ENCODE assay signal across 8 cellular contexts in genomic region chr1:26853156-26853555, GRCh38. TPM values are rescaled to one million over a fixed set of nuclear protein-coding genes. Genes with fewer than 3 reads are reported as not detected.
DNase-seq lines count a peak whose midpoint lies in the region; ATAC-seq, FAIRE-seq and TF ChIP-seq lines count a peak whose summit lies in the region.

No MANE protein-coding gene starts in this region.

- TF ChIP-seq CTCF in RWPE1 (conservative IDR thresholded peaks at IDR 0.05; ENCODE audit: low read depth) = peak; percentile 88
- TF ChIP-seq CTCF in foreskin keratinocyte (conservative IDR thresholded peaks at IDR 0.05) = peak; percentile 99
- TF ChIP-seq CTCF in pancreas (IDR thresholded peaks at IDR 0.05) = peak; percentile 47 to 75 (median 68)
- TF ChIP-seq CTCF in transverse colon (IDR thresholded peaks at IDR 0.05) = peak; percentile 78 to 92 (median 83)

- H3K9me3 Mint-ChIP-seq in activated T-helper 2 cell treated with anti-CD3 and anti-CD28 coated beads, Interferon-gamma antibody, Interleukin-2, Interleukin-4, amounts not matched to agents 10 μg/mL and 5 μg/mL and 100 μg/mL, durations not matched to agents 14 hours and 24 hours and 36 hours = no peaks in the 10 kb centered on the region

- intact Hi-C loops in activated T-helper 2 cell treated with anti-CD3 and anti-CD28 coated beads, Interferon-gamma antibody, Interleukin-2, Interleukin-4, amounts not matched to agents 10 μg/mL and 5 μg/mL and 100 μg/mL, durations not matched to agents 14 hours and 24 hours and 36 hours (cut with micrococcal nuclease) = loop anchor here (1.0 kb wide), 1 partner anchor 25 kb away; no protein-coding TSS in a partner anchor
- intact Hi-C loops in pancreas (cut with DNase I) (no loop called here), transverse colon (cut with DNase I; ENCODE audit: low total_unique reads) (no loop called here)

- H3K4me3 ChIP-seq in Jurkat, Clone E6-1 (ENCODE audit: low read length) = no peak overlapping the region
- H3K4me3 ChIP-seq in pancreas (no peak overlapping the region), transverse colon (no peak overlapping the region)

- H3K4me3 Mint-ChIP-seq in activated T-helper 2 cell treated with anti-CD3 and anti-CD28 coated beads, Interferon-gamma antibody, Interleukin-2, Interleukin-4, amounts not matched to agents 10 μg/mL and 5 μg/mL and 100 μg/mL, durations not matched to agents 14 hours and 24 hours and 36 hours (ENCODE audit: low read depth) = no peak overlapping the region

- CTCF ChIA-PET in RWPE1 (lab: Yijun Ruan, JAX) = interaction anchor here (0.6 to 0.9 kb wide), 4 partner anchors 15 to 1496 kb away, joined by 3 to 5 read pairs (median 3); no protein-coding TSS in a partner anchor

- POLR2A ChIA-PET in RWPE1 (lab: Yijun Ruan, JAX; ENCODE audit: low non-redundant PET) = interaction anchor here (0.6 to 0.9 kb wide), 2 partner anchors 12 to 17 kb away, joined by 3 read pairs; no protein-coding TSS in a partner anchor

- FAIRE-seq in pancreas (lab: Jason Lieb, UNC) = no peak

- ATAC-seq in foreskin keratinocyte = peak; percentile 40
- peak; percentile 81 to 91 (median 88) for ATAC-seq in pancreas
- no peak for ATAC-seq in HG02798 (IDR thresholded peaks at IDR 0.05; ENCODE audit: poor library complexity, unreplicated experiment)

- H3K4me1 Mint-ChIP-seq in activated T-helper 2 cell treated with anti-CD3 and anti-CD28 coated beads, Interferon-gamma antibody, Interleukin-2, Interleukin-4, amounts not matched to agents 10 μg/mL and 5 μg/mL and 100 μg/mL, durations not matched to agents 14 hours and 24 hours and 36 hours (ENCODE audit: low read depth) = no peaks in the 10 kb centered on the region

- H3K9me3 ChIP-seq in pancreas (no peaks in the 10 kb centered on the region), transverse colon (no peaks in the 10 kb centered on the region)

- peak; percentile 92 for DNase-seq in DMS153 treated with DMSO at 0.1 percent for 48 hours (lab: John Stamatoyannopoulos, UW; ENCODE audit: unreplicated experiment)
- peak; percentile 46 for DNase-seq in Jurkat, Clone E6-1 (ENCODE audit: low read depth, low spot score)
- DNase-seq in RWPE1 (ENCODE audit: low spot score) = peak; percentile 88
- peak; percentile 53 for DNase-seq in activated T-helper 2 cell treated with anti-CD3 and anti-CD28 coated beads, Interferon-gamma antibody, Interleukin-2, Interleukin-4, amounts not matched to agents 10 μg/mL and 5 μg/mL and 100 μg/mL, durations not matched to agents 14 hours and 24 hours and 36 hours (ENCODE audit: low spot score)
- peak; percentile 92 to 97 for DNase-seq in foreskin keratinocyte
- DNase-seq in pancreas = peak; percentile 73 to 93 (median 88)
- DNase-seq in transverse colon = peak; percentile 95

- 13 to 21% methylated on average over 3 of the region's 3 CpGs for WGBS in pancreas, 2 donors
- 8% methylated on average over 3 of the region's 3 CpGs; no CpG with 5 or more reads in 1 of the 2 donors for WGBS in transverse colon (ENCODE audit: low coverage in 1 of 2), 2 donors

- no peak overlapping the region for H3K27ac Mint-ChIP-seq in activated T-helper 2 cell treated with anti-CD3 and anti-CD28 coated beads, Interferon-gamma antibody, Interleukin-2, Interleukin-4, amounts not matched to agents 10 μg/mL and 5 μg/mL and 100 μg/mL, durations not matched to agents 14 hours and 24 hours and 36 hours

- H3K27me3 Mint-ChIP-seq in activated T-helper 2 cell treated with anti-CD3 and anti-CD28 coated beads, Interferon-gamma antibody, Interleukin-2, Interleukin-4, amounts not matched to agents 10 μg/mL and 5 μg/mL and 100 μg/mL, durations not matched to agents 14 hours and 24 hours and 36 hours (ENCODE audit: low read depth) = no peaks in the 10 kb centered on the region

- in situ Hi-C loops in transverse colon (cut with MboI; ENCODE audit: low pct_ligation_motif_present in 1 of 4, low pct_unique_long_range_greater_than_20kb in 1 of 4, low sequenced_read_pairs in 3 of 4) = no loop called here

- H3K4me1 ChIP-seq in foreskin keratinocyte (peaks cover 60% of the 10 kb centered on the region), pancreas (no peaks in the 10 kb centered on the region), transverse colon (peaks cover 30 to 53% (median 38%) of the 10 kb centered on the region in 4 donors)

- H3K27me3 ChIP-seq in foreskin keratinocyte = no peaks in the 10 kb centered on the region
- no peaks in the 10 kb centered on the region for H3K27me3 ChIP-seq in pancreas
- H3K27me3 ChIP-seq in transverse colon = no peaks in the 10 kb centered on the region

- no peak for TF ChIP-seq POLR2A in transverse colon (IDR thresholded peaks at IDR 0.05)

- no peak for TF ChIP-seq EP300 in transverse colon (IDR thresholded peaks at IDR 0.05; ENCODE audit: low read depth)

- H3K27ac ChIP-seq in RWPE1 = peak overlapping the region; percentile 100
- peak overlapping the region; percentile 99 for H3K27ac ChIP-seq in foreskin keratinocyte
- no peak overlapping the region for H3K27ac ChIP-seq in pancreas
- H3K27ac ChIP-seq in transverse colon = peak overlapping the region; percentile 36 to 60 (median 55)

- H3K36me3 ChIP-seq in pancreas (peaks cover 5 to 16% (median 12%) of the 10 kb centered on the region in 3 donors), transverse colon (peaks cover 0 to 12% (median 6%) of the 10 kb centered on the region in 4 donors)

- H3K36me3 Mint-ChIP-seq in activated T-helper 2 cell treated with anti-CD3 and anti-CD28 coated beads, Interferon-gamma antibody, Interleukin-2, Interleukin-4, amounts not matched to agents 10 μg/mL and 5 μg/mL and 100 μg/mL, durations not matched to agents 14 hours and 24 hours and 36 hours (ENCODE audit: low read depth) = peaks cover 77% of the 10 kb centered on the region

RNA-seq across cellular contexts. Expression of gene SFN, which starts 9.8 kb away (rescaled TPM):
- polyA plus RNA-seq in Jurkat, Clone E6-1 (2012; ENCODE audit: insufficient read depth, insufficient read length) = 0.88 TPM
- total RNA-seq in activated T-helper 2 cell treated with anti-CD3 and anti-CD28 coated beads, Interferon-gamma antibody, Interleukin-2, Interleukin-4, amounts not matched to agents 10 μg/mL and 5 μg/mL and 100 μg/mL, durations not matched to agents 14 hours and 24 hours and 36 hours = 0.32 and 0.62 TPM in 2 replicates
- total RNA-seq in foreskin keratinocyte (2,642 and 2,753 TPM in 2 replicates), pancreas (1 to 10 TPM in 3 of 6 donors, under 1 TPM in 2, not detected in 1; 0.28 to 1.8 (median 1.0) TPM), transverse colon (100 to 1,000 TPM in 3 of 4 donors, 10 to 100 TPM in 1; 50.2 to 197 (median 163) TPM)
- polyA plus RNA-seq in foreskin keratinocyte (4,130 and 4,582 TPM in 2 replicates), pancreas (under 1 TPM; 0.46 to 0.77 TPM)

RNA-seq across cellular contexts. Expression of gene ZDHHC18, which starts 26.7 kb away (rescaled TPM):
- 42.1 TPM for polyA plus RNA-seq in Jurkat, Clone E6-1 (2012; ENCODE audit: insufficient read depth, insufficient read length)
- 62.7 and 64.3 TPM in 2 replicates for total RNA-seq in activated T-helper 2 cell treated with anti-CD3 and anti-CD28 coated beads, Interferon-gamma antibody, Interleukin-2, Interleukin-4, amounts not matched to agents 10 μg/mL and 5 μg/mL and 100 μg/mL, durations not matched to agents 14 hours and 24 hours and 36 hours
- 17.6 and 18.5 TPM in 2 replicates for total RNA-seq in foreskin keratinocyte
- polyA plus RNA-seq in foreskin keratinocyte = 14.2 and 16.1 TPM in 2 replicates
- 1 to 10 TPM; 3.4 to 9.9 (median 5.4) TPM for total RNA-seq in pancreas
- polyA plus RNA-seq in pancreas = 1 to 10 TPM; 6.4 to 8.6 TPM
- total RNA-seq in transverse colon = 10 to 100 TPM in 3 of 4 donors, 1 to 10 TPM in 1; 4.4 to 37.3 (median 28.0) TPM

RNA-seq across cellular contexts. Expression of gene GPN2, which starts 36.9 kb away (rescaled TPM):
- polyA plus RNA-seq in Jurkat, Clone E6-1 (2012; ENCODE audit: insufficient read depth, insufficient read length) = 29.6 TPM
- total RNA-seq in activated T-helper 2 cell treated with anti-CD3 and anti-CD28 coated beads, Interferon-gamma antibody, Interleukin-2, Interleukin-4, amounts not matched to agents 10 μg/mL and 5 μg/mL and 100 μg/mL, durations not matched to agents 14 hours and 24 hours and 36 hours = 36.0 and 43.1 TPM in 2 replicates
- total RNA-seq in foreskin keratinocyte = 21.2 and 25.7 TPM in 2 replicates
- polyA plus RNA-seq in foreskin keratinocyte = 37.1 and 39.7 TPM in 2 replicates
- total RNA-seq in pancreas = 10 to 100 TPM in 5 of 6 donors, 1 to 10 TPM in 1; 9.4 to 14.1 (median 11.3) TPM
- 10 to 100 TPM; 11.8 to 14.2 TPM for polyA plus RNA-seq in pancreas
- total RNA-seq in transverse colon = 10 to 100 TPM; 14.7 to 75.2 (median 28.7) TPM

RNA-seq across cellular contexts. Expression of gene GPATCH3, which starts 47.1 kb away (rescaled TPM):
- 14.7 TPM for polyA plus RNA-seq in Jurkat, Clone E6-1 (2012; ENCODE audit: insufficient read depth, insufficient read length)
- total RNA-seq in activated T-helper 2 cell treated with anti-CD3 and anti-CD28 coated beads, Interferon-gamma antibody, Interleukin-2, Interleukin-4, amounts not matched to agents 10 μg/mL and 5 μg/mL and 100 μg/mL, durations not matched to agents 14 hours and 24 hours and 36 hours = 12.7 and 14.9 TPM in 2 replicates
- total RNA-seq in foreskin keratinocyte (7.1 and 10.4 TPM in 2 replicates), pancreas (1 to 10 TPM; 3.9 to 8.0 (median 6.1) TPM), transverse colon (10 to 100 TPM in 2 of 4 donors, 1 to 10 TPM in 2; 3.2 to 35.9 (median 10.7) TPM)
- polyA plus RNA-seq in foreskin keratinocyte (9.0 TPM in 2 replicates), pancreas (10 to 100 TPM; 13.9 to 18.1 TPM)

Comparison
In these comparisons a context has a peak if more than half of its experiments do, and no peak if none do; other contexts are left out.
1. H3K27ac ChIP-seq: peak in RWPE1 (single experiment), foreskin keratinocyte (single experiment) and transverse colon (4 of 4); none in pancreas (0 of 4).
2. RNA of gene SFN, which starts 9.8 kb away (total RNA-seq): 2,642 to 2,753 TPM in foreskin keratinocyte and 50.2 to 197 TPM in transverse colon; 0.28 to 1.8 TPM in pancreas and 0.32 to 0.62 TPM in activated T-helper 2 cell treated with anti-CD3 and anti-CD28 coated beads, Interferon-gamma antibody, Interleukin-2, Interleukin-4, amounts not matched to agents 10 μg/mL and 5 μg/mL and 100 μg/mL, durations not matched to agents 14 hours and 24 hours and 36 hours; every median in the first group is over 10 times any median in the second.
3. Peak in every context shown above with its lines, with median percentiles within 50 percentile points of each other: DNase-seq and CTCF ChIP-seq.